ENCODE assay signal across 1 cellular context in genomic region chr6:599946-600448, GRCh38.
TF ChIP-seq lines count a peak whose summit lies in the region.

No MANE protein-coding gene starts in this region.

TF ChIP-seq in GM23338, 12 proteins besides CTCF, POLR2A, EP300 and RAD21 (continued from another document):
- TF ChIP-seq ZNF462 (CRISPR knock-in tag; IDR thresholded peaks at IDR 0.05) (no peak), NANOG (IDR thresholded peaks at IDR 0.05; ENCODE audit: borderline replicate concordance) (no peak)
